Comparison of ENCODE assay signal across 8 cellular contexts in genomic region chr13:45464687-45465453, GRCh38. TPM values are rescaled to one million over a fixed set of nuclear protein-coding genes. Genes with fewer than 3 reads are reported as not detected.
DNase-seq lines count a peak whose midpoint lies in the region; ATAC-seq and TF ChIP-seq lines count a peak whose summit lies in the region.

COG3 (plus strand) TSS chr13:45464939; CDS start chr13:45465037, 98 bp downstream.

- peak within 1 kb of the TSS; percentile 87 for H3K27ac ChIP-seq in temporal lobe (ENCODE audit: low read depth, low read length)

- peaks cover 48% of the 10 kb centered on the region for H3K4me1 Mint-ChIP-seq in activated naive CD8-positive, alpha-beta T cell (ENCODE audit: low read depth)

- no peaks in the 10 kb centered on the region for H3K9me3 Mint-ChIP-seq in activated naive CD8-positive, alpha-beta T cell (ENCODE audit: low read depth)

- ATAC-seq in HG02623 (IDR thresholded peaks at IDR 0.05; ENCODE audit: unreplicated experiment) = peak; percentile 92

- DNase-seq in NCI-H1105 (lab: John Stamatoyannopoulos, UW) (peak; percentile 84), SKM-1 treated with dmso at 0.1 percent for 144 hours (lab: John Stamatoyannopoulos, UW; ENCODE audit: unreplicated experiment) (peak; percentile 98), glomerular endothelial cell (ENCODE audit: extremely low read depth, low read depth, low spot score) (no peak), occipital lobe (lab: John Stamatoyannopoulos, UW) (peak; percentile 93)

- peak; percentile 80 for TF ChIP-seq POLR2A in GM10847 (IDR thresholded peaks at IDR 0.05; ENCODE audit: extremely low read depth, insufficient read length)

- H3K27me3 Mint-ChIP-seq in activated naive CD8-positive, alpha-beta T cell = no peaks in the 10 kb centered on the region

- no peaks in the 10 kb centered on the region for H3K36me3 Mint-ChIP-seq in activated naive CD8-positive, alpha-beta T cell

- H3K4me3 Mint-ChIP-seq in activated naive CD8-positive, alpha-beta T cell = peak within 1 kb of the TSS; percentile 94

- H3K27ac Mint-ChIP-seq in activated naive CD8-positive, alpha-beta T cell = peak within 1 kb of the TSS; percentile 92

RNA-seq across cellular contexts. Expression of gene COG3, which starts in this region (rescaled TPM):
- total RNA-seq in glomerular endothelial cell (15.3 and 21.9 TPM in 2 replicates), occipital lobe (52.6 TPM), temporal lobe (39.3 TPM)
